ENCODE assay signal across 8 cellular contexts in the genomic region with DNA sequence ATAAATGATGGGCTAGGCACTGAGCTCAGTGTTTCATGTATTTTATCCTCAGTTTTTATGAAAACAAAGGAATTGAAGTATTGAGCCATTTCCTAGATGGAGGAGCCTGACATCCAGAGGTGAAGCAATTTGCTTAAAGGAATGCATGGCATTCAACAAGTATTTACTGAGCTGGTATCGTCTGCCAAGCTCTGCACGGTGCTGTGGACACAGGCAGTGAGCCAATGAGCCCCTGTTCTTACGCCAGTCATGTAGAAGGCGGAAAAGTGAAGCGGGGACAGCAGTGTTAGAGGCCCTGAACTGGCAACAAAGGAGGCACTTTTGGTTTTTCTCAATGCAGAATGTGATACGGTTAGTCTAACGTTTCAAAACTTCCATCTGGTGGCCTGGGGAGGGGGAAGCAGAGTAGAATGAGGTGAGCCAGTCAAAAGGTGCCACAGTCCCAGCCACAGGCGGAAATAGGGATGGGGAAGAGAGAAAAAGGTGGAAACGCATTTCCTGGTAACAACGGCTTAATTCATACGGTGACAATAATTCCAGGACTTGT.
DNase-seq lines count a peak whose midpoint lies in the region; ATAC-seq and TF ChIP-seq lines count a peak whose summit lies in the region.
"Had no signal": no experiment of that assay in that cellular context is flagged by ENCODE, and none has a peak within 500 bp of the region (broad histone marks: within the 10 kb centered on the region; RNA-seq: fewer than 3 reads in every experiment).

No MANE protein-coding gene starts in this region.

- H3K4me3 Mint-ChIP-seq in type B pancreatic cell: peak overlapping the region; percentile 48
- H3K4me3 Mint-ChIP-seq: activated CD4-positive, alpha-beta T cell treated with anti-CD3 and anti-CD28 coated beads for 36 hours had no signal

- DNase-seq in M059J (ENCODE audit: low read depth) (peak; percentile 92), T47D (ENCODE audit: low read depth in 1 of 2, low spot score in 1 of 2) (peak; percentile 23 to 91), left kidney (ENCODE audit: low read depth, low spot score) (peak; percentile 85), type B pancreatic cell (ENCODE audit: extremely low spot score, unreplicated experiment) (no peak), HUDEP-2 (lab: John Stamatoyannopoulos, UW; ENCODE audit: unreplicated experiment in 76 of 76) (no peak), NCI-H748 (lab: John Stamatoyannopoulos, UW; ENCODE audit: unreplicated experiment) (no peak)
- DNase-seq: activated CD4-positive, alpha-beta T cell treated with anti-CD3 and anti-CD28 coated beads for 36 hours had no signal

- no peak for TF ChIP-seq CTCF in type B pancreatic cell (conservative IDR thresholded peaks at IDR 0.05)

- ATAC-seq in HG03159 (IDR thresholded peaks at IDR 0.05; ENCODE audit: unreplicated experiment): no peak
- ATAC-seq: activated CD4-positive, alpha-beta T cell treated with anti-CD3 and anti-CD28 coated beads for 36 hours had no signal

- in situ Hi-C loops in T47D (cut with HindIII; ENCODE audit: low pct_unique_long_range_greater_than_20kb, low sequenced_read_pairs): no loop called here

- H3K27me3 Mint-ChIP-seq in type B pancreatic cell: no peaks in the 10 kb centered on the region
- H3K27me3 Mint-ChIP-seq: activated CD4-positive, alpha-beta T cell treated with anti-CD3 and anti-CD28 coated beads for 36 hours had no signal

- H3K36me3 Mint-ChIP-seq in type B pancreatic cell: peaks cover 24% of the 10 kb centered on the region

- peak overlapping the region; percentile 71 for H3K27ac Mint-ChIP-seq in type B pancreatic cell
- H3K27ac Mint-ChIP-seq: activated CD4-positive, alpha-beta T cell treated with anti-CD3 and anti-CD28 coated beads for 36 hours had no signal

- H3K9me3 Mint-ChIP-seq in type B pancreatic cell: no peaks in the 10 kb centered on the region

- H3K4me1 Mint-ChIP-seq in type B pancreatic cell (ENCODE audit: unreplicated experiment): peaks cover 48% of the 10 kb centered on the region

Comparison
In these comparisons a context has a peak if more than half of its experiments do, and no peak if none do; other contexts are left out.
1. DNase-seq: peak in M059J (single experiment), T47D (2 of 2) and left kidney (single experiment); none in type B pancreatic cell (single experiment), HUDEP-2 (0 of 76) and NCI-H748 (single experiment).